Comparison of ENCODE assay signal across 8 cellular contexts in genomic region chr16:15949210-15950166, GRCh38. TPM values are rescaled to one million over a fixed set of nuclear protein-coding genes. Genes with fewer than 3 reads are reported as not detected.
A peak's percentile ranks its signal among the peaks of the same experiment; 100 is the strongest.
DNase-seq lines count a peak whose midpoint lies in the region; ATAC-seq, FAIRE-seq and TF ChIP-seq lines count a peak whose summit lies in the region.

Gene ABCC1 (plus strand): TSS chr16:15949616. CDS start chr16:15949752, 136 bp downstream.

- intact Hi-C loops in T-helper 1 cell treated with Interleukin-12 subunit alpha and Interleukin-12 subunit beta and Interleukin-4 antibody, amounts not matched to agents 30 ng/mL and 1 ng/mL, for 36 hours (cut with micrococcal nuclease), result loop anchor here (1.0 to 5.0 kb wide), 7 partner anchors 12 to 307 kb away; partner anchors contain the start of genes CEP20 and MARF1

- DNase-seq in A172 (ENCODE audit: low spot score) (no peak), astrocyte (ENCODE audit: low read depth) (no peak), iPS DF 6.9 (ENCODE audit: low read depth, low spot score) (no peak), DMS79 (lab: John Stamatoyannopoulos, UW) (no peak)

- TF ChIP-seq POLR2A in GM18526 (IDR thresholded peaks at IDR 0.05; ENCODE audit: extremely low read depth, insufficient read length), result peak; percentile 44

- peaks cover 56% of the 10 kb centered on the region for H3K79me2 ChIP-seq in astrocyte (ENCODE audit: insufficient read depth, low read length)

- H3K27ac Mint-ChIP-seq in astrocyte (ENCODE audit: unreplicated experiment), result peak within 1 kb of the TSS; percentile 92

- H4K20me1 ChIP-seq in astrocyte (ENCODE audit: insufficient read depth, low read length), result peaks cover 40% of the 10 kb centered on the region

- H3K4me3 ChIP-seq in astrocyte (ENCODE audit: insufficient read depth, low read depth, low read length), result peak within 1 kb of the TSS; percentile 75
- H3K4me3 ChIP-seq in iPS DF 6.9 (ENCODE audit: low read length), result peak within 1 kb of the TSS; percentile 83
- peak within 1 kb of the TSS; percentile 74 for H3K4me3 ChIP-seq in skeletal muscle satellite cell (ENCODE audit: low read length)

- FAIRE-seq in astrocyte (lab: Jason Lieb, UNC), result no peak

- H3K9me3 ChIP-seq in astrocyte (ENCODE audit: insufficient read depth, low read depth, low read length) (no peaks in the 10 kb centered on the region), iPS DF 6.9 (ENCODE audit: control insufficient read depth, insufficient read depth, low read length) (no peaks in the 10 kb centered on the region), skeletal muscle satellite cell (replicated peaks; ENCODE audit: low read length) (no peaks in the 10 kb centered on the region)

- H3K27me3 Mint-ChIP-seq in astrocyte (ENCODE audit: low read depth, unreplicated experiment), result peaks cover 3% of the 10 kb centered on the region

- no peaks in the 10 kb centered on the region for H3K27me3 ChIP-seq in astrocyte (ENCODE audit: insufficient read depth, low read length)
- H3K27me3 ChIP-seq in iPS DF 6.9 (ENCODE audit: control insufficient read depth, insufficient read depth, low read length), result no peaks in the 10 kb centered on the region
- no peaks in the 10 kb centered on the region for H3K27me3 ChIP-seq in skeletal muscle satellite cell (ENCODE audit: control insufficient read depth, insufficient read depth, low read length)

- H3K4me1 ChIP-seq in astrocyte (ENCODE audit: insufficient read depth, low read length) (peaks cover 23% of the 10 kb centered on the region), iPS DF 6.9 (ENCODE audit: control insufficient read depth, insufficient read depth, low read length) (0 out of 2 replicates have a peak, but pooled peaks cover 2% of the 10 kb centered on the region), skeletal muscle satellite cell (ENCODE audit: control insufficient read depth, insufficient read depth, low read length) (peaks cover 41% of the 10 kb centered on the region)

- H3K27ac ChIP-seq in astrocyte (ENCODE audit: low read depth, low read length) (peak within 1 kb of the TSS; percentile 61), iPS DF 6.9 (ENCODE audit: low read length) (no peak within 1 kb of the TSS)

- TF ChIP-seq CTCF in astrocyte (IDR thresholded peaks at IDR 0.05; ENCODE audit: insufficient read depth, low read depth, low read length), result no peak

- H3K4me1 Mint-ChIP-seq in astrocyte (ENCODE audit: low read depth, unreplicated experiment), result peaks cover 13% of the 10 kb centered on the region

- H3K9ac ChIP-seq in astrocyte (ENCODE audit: low read length) (peak within 1 kb of the TSS; percentile 88), skeletal muscle satellite cell (ENCODE audit: low read depth, low read length) (peak within 1 kb of the TSS; percentile 95)

- no peaks in the 10 kb centered on the region for H3K36me3 ChIP-seq in astrocyte (ENCODE audit: insufficient read depth, low read length)
- H3K36me3 ChIP-seq in iPS DF 6.9 (ENCODE audit: control insufficient read depth, insufficient read depth, low read length), result no peaks in the 10 kb centered on the region
- peaks cover 3% of the 10 kb centered on the region for H3K36me3 ChIP-seq in skeletal muscle satellite cell (ENCODE audit: insufficient read depth, low read length)

- peak within 1 kb of the TSS; percentile 93 for H3K4me3 Mint-ChIP-seq in astrocyte (ENCODE audit: unreplicated experiment)

- H2AFZ ChIP-seq in astrocyte (ENCODE audit: low read depth, low read length), result peak within 1 kb of the TSS; percentile 87

- H3K9me3 Mint-ChIP-seq in astrocyte (ENCODE audit: unreplicated experiment), result peaks cover 1% of the 10 kb centered on the region

- H3K4me2 ChIP-seq in astrocyte (ENCODE audit: low read length), result peak within 1 kb of the TSS; percentile 91
- peak within 1 kb of the TSS; percentile 96 for H3K4me2 ChIP-seq in skeletal muscle satellite cell (ENCODE audit: low read length)

- no CpG with 5 or more reads among the region's 112 CpGs for WGBS in iPS DF 6.9 (ENCODE audit: insufficient coverage, insufficient read length)

- peak; percentile 55 for ATAC-seq in HG03442 (IDR thresholded peaks at IDR 0.05; ENCODE audit: unreplicated experiment)

- H3K36me3 Mint-ChIP-seq in astrocyte (ENCODE audit: low read depth, unreplicated experiment), result no peaks in the 10 kb centered on the region

RNA-seq across cellular contexts. Expression of gene ABCC1, which starts in this region (rescaled TPM):
- total RNA-seq in A172 (2014; rRNA removed; shearing (Covaris generic)), result 14.6 and 15.5 TPM in 2 replicates
- total RNA-seq in T-helper 1 cell treated with Interleukin-12 subunit alpha and Interleukin-12 subunit beta and Interleukin-4 antibody, amounts not matched to agents 30 ng/mL and 1 ng/mL, for 36 hours, result 102 and 107 TPM in 2 replicates
- 42.1 and 45.4 TPM in 2 replicates for total RNA-seq in astrocyte
- 28.1 and 29.9 TPM in 2 replicates for total RNA-seq in skeletal muscle satellite cell (2012; rRNA removed)
